1 cellular context compared by ENCODE assay signal in genomic region chr19:6424190-6424938, GRCh38.
TF ChIP-seq lines count a peak whose summit lies in the region.

Gene KHSRP (minus strand): TSS chr19:6424811. CDS start chr19:6424701, 110 bp downstream.

TF ChIP-seq in K562, 482 proteins besides CTCF, POLR2A, EP300 and RAD21 (continued from another document and continues in another):
- TF ChIP-seq CEBPG (CRISPR knock-in tag; IDR thresholded peaks at IDR 0.05) (no peak), CEBPG (tag; conservative IDR thresholded peaks at IDR 0.05 in 1 of 2, IDR thresholded peaks at IDR 0.05 in 1 of 2) (no peak), ZNF212 (CRISPR knock-in tag; IDR thresholded peaks at IDR 0.05) (no peak), RBM25 (IDR thresholded peaks at IDR 0.05; ENCODE audit: low read depth, low read length, severe bottlenecking) (peak; percentile 87), SP1 (CRISPR knock-in tag; IDR thresholded peaks at IDR 0.05) (no peak), XRCC5 (IDR thresholded peaks at IDR 0.05; ENCODE audit: low read depth, low read length) (no peak; the same call in 1 of the 2 replicates), RBBP5 (IDR thresholded peaks at IDR 0.05; ENCODE audit: borderline replicate concordance, insufficient read depth, low read length, poor library complexity, severe bottlenecking) (peak; percentile 23), ZNF668 (CRISPR knock-in tag; IDR thresholded peaks at IDR 0.05) (no peak), ZNF124 (CRISPR knock-in tag; IDR thresholded peaks at IDR 0.05) (no peak), RREB1 (CRISPR knock-in tag; IDR thresholded peaks at IDR 0.05) (no peak), SNAPC5 (CRISPR knock-in tag; IDR thresholded peaks at IDR 0.05) (no peak), ZHX1 (conservative IDR thresholded peaks at IDR 0.05; ENCODE audit: low read length) (no peak), ZNF140 (CRISPR knock-in tag; IDR thresholded peaks at IDR 0.05) (no peak), GABPB2 (CRISPR knock-in tag; conservative IDR thresholded peaks at IDR 0.05) (no peak), XRCC4 (IDR thresholded peaks at IDR 0.05; ENCODE audit: extremely low read depth, insufficient read depth, insufficient read length) (no peak), KLF10 (CRISPR knock-in tag; IDR thresholded peaks at IDR 0.05) (no peak), ZNF384 (IDR thresholded peaks at IDR 0.05; ENCODE audit: low read depth, low read length) (no peak), ZMIZ1 (IDR thresholded peaks at IDR 0.05; ENCODE audit: low read depth in 2 of 2, low read length in 2 of 2) (no peak), HMGN3 (IDR thresholded peaks at IDR 0.05; ENCODE audit: borderline replicate concordance, extremely low read depth, insufficient read length, low read depth, low read length) (peak; percentile 60), FOXA1 (IDR thresholded peaks at IDR 0.05; ENCODE audit: borderline replicate concordance) (no peak), SLC30A9 (CRISPR knock-in tag; IDR thresholded peaks at IDR 0.05) (no peak), ZNF512 (tag; IDR thresholded peaks at IDR 0.05) (no peak), C11orf30 (IDR thresholded peaks at IDR 0.05; ENCODE audit: low read depth) (no peak), CBX8 (IDR thresholded peaks at IDR 0.05; ENCODE audit: borderline replicate concordance, extremely low read depth, low read depth, low read length, poor library complexity, severe bottlenecking) (no peak), ZNF407 (IDR thresholded peaks at IDR 0.05; ENCODE audit: low read depth) (no peak), AFF1 (IDR thresholded peaks at IDR 0.05; ENCODE audit: low read depth in 1 of 2, partially characterized antibody in 2 of 2) (no peak), MTF1 (CRISPR knock-in tag; IDR thresholded peaks at IDR 0.05; ENCODE audit: borderline replicate concordance) (no peak), CBFA2T3 (IDR thresholded peaks at IDR 0.05) (no peak)
